10 cellular contexts compared by ENCODE assay signal in the genomic region with DNA sequence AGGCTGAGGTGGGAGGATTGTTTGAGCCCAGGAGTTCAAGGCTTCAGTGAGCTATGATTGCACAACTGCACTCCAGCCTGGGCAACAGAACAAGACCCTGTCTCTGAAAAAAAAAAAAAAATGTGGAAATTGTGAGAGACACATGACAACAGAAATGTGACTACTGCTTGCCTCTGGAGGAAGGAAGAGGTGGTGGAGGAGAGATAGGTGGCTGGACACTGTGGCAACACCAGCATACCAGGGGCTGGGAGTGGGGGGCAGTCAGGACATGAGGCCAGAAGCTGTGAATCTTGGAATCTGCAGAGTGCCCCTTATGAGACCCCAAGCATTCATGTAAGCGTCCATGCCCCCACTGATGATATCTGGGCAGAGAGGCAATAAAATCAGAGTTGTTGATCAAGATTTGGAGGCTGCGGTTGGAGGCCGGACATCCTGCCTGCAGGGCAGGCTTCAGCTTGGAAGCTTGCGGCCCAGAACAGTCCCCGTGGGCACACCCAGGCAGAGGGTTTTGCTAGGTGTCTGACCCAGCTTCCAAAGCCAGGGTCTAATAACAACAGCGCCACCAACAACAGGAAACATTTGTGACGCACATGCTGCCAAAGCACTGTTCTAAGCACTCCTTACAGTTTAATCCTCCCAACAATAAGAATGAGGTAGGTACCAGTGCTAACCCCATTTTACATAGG. TPM values are rescaled to one million over a fixed set of nuclear protein-coding genes. Genes with fewer than 3 reads are reported as not detected.
DNase-seq lines count a peak whose midpoint lies in the region; ATAC-seq, FAIRE-seq and TF ChIP-seq lines count a peak whose summit lies in the region.
"Had no signal": no experiment of that assay in that cellular context is flagged by ENCODE, and none has a peak within 500 bp of the region (broad histone marks: within the 10 kb centered on the region; RNA-seq: fewer than 3 reads in every experiment).

No MANE protein-coding gene starts in this region.

- TF ChIP-seq POLR2A in H54 (IDR thresholded peaks at IDR 0.05; ENCODE audit: low read depth, low read length): no peak

- peak; percentile 45 to 57 for DNase-seq in activated CD8-positive, alpha-beta memory T cell treated with anti-CD3 and anti-CD28 coated beads for 4 hours (ENCODE audit: low read depth in 2 of 2)
- peak; percentile 76 for DNase-seq in Right ventricle myocardium inferior (ENCODE audit: missing footprints)
- DNase-seq in stimulated activated CD8-positive, alpha-beta memory T cell treated with anti-CD3 and anti-CD28 coated beads, Interleukin-15, amount 100 ng/mL, for 4 hours (ENCODE audit: low read depth in 2 of 2): peak; percentile 40 to 49
- DNase-seq in BE2C: no peak
- DNase-seq in GM19240 (ENCODE audit: insufficient read length, low spot score): no peak
- no peak for DNase-seq in H54 (ENCODE audit: insufficient read length, low spot score)

- intact Hi-C loops in Right ventricle myocardium inferior (cut with DNase I): loop anchor here (5.0 kb wide), 1 partner anchor 56 kb away; a partner anchor contains a TSS

- no peaks in the 10 kb centered on the region for H3K36me3 Mint-ChIP-seq in IgD-negative memory B cell

- H3K27me3 ChIP-seq in BE2C: no peaks in the 10 kb centered on the region

- ATAC-seq in Right ventricle myocardium inferior: peak; percentile 42
- no peak for ATAC-seq in HG02678 (IDR thresholded peaks at IDR 0.05; ENCODE audit: unreplicated experiment)

- no peaks in the 10 kb centered on the region for H3K9me3 ChIP-seq in BE2C

- no peak for TF ChIP-seq CTCF in BE2C (IDR thresholded peaks at IDR 0.05; ENCODE audit: low read depth, low read length)

- H3K27ac Mint-ChIP-seq in IgD-negative memory B cell: peak overlapping the region; percentile 87 to 98 (median 98)

- peak overlapping the region; percentile 48 to 92 (median 82) for H3K4me3 Mint-ChIP-seq in IgD-negative memory B cell

- H3K4me3 ChIP-seq in BE2C (ENCODE audit: low read depth, low read length): no peak overlapping the region

- no peak for FAIRE-seq in H54 (lab: Jason Lieb, UNC)

- H3K4me1 ChIP-seq in BE2C: peaks cover 3% of the 10 kb centered on the region

- peaks cover 40 to 63% (median 61%) of the 10 kb centered on the region in 3 donors for H3K4me1 Mint-ChIP-seq in IgD-negative memory B cell

- no peaks in the 10 kb centered on the region for H3K36me3 ChIP-seq in BE2C

- H3K27me3 Mint-ChIP-seq in IgD-negative memory B cell: no peaks in the 10 kb centered on the region

- peaks cover 0 to 2% (median 0%) of the 10 kb centered on the region in 3 donors for H3K9me3 Mint-ChIP-seq in IgD-negative memory B cell

RNA-seq across cellular contexts. Expression of a gene that starts 16.9 kb away (rescaled TPM):
- not detected for polyA plus RNA-seq in IgD-negative memory B cell
- total RNA-seq in Right ventricle myocardium inferior: not detected
- not detected for polyA plus RNA-seq in BE2C (2012; ENCODE audit: insufficient read depth, insufficient read length, low read depth)
- total RNA-seq: epithelial cell of proximal tubule, M059J had no signal

RNA-seq across cellular contexts. Expression of a gene that starts 37.1 kb away (rescaled TPM):
- polyA plus RNA-seq in IgD-negative memory B cell: 49.1 TPM
- 6.8 TPM for total RNA-seq in Right ventricle myocardium inferior
- polyA plus RNA-seq in BE2C (2012; ENCODE audit: insufficient read depth, insufficient read length, low read depth): 1.5 TPM

RNA-seq across cellular contexts. Expression of a gene that starts 57.1 kb away (rescaled TPM):
- 11.5 TPM for polyA plus RNA-seq in IgD-negative memory B cell
- total RNA-seq in Right ventricle myocardium inferior: 151 TPM
- polyA plus RNA-seq in BE2C (2012; ENCODE audit: insufficient read depth, insufficient read length, low read depth): 359 TPM

RNA-seq across cellular contexts. Expression of a gene that starts 57.2 kb away (rescaled TPM):
- 417 TPM for polyA plus RNA-seq in IgD-negative memory B cell
- total RNA-seq in Right ventricle myocardium inferior: 23.5 TPM
- 4.5 TPM for polyA plus RNA-seq in BE2C (2012; ENCODE audit: insufficient read depth, insufficient read length, low read depth)

Comparison
In these comparisons a context has a peak if more than half of its experiments do, and no peak if none do; other contexts are left out.
1. DNase-seq: peak in activated CD8-positive, alpha-beta memory T cell treated with anti-CD3 and anti-CD28 coated beads for 4 hours (2 of 2), Right ventricle myocardium inferior (single experiment) and stimulated activated CD8-positive, alpha-beta memory T cell treated with anti-CD3 and anti-CD28 coated beads, Interleukin-15, amount 100 ng/mL, for 4 hours (2 of 2); none in BE2C (single experiment), GM19240 (single experiment) and H54 (single experiment).